In genomic region chr2:88691339-88692183, GRCh38 we compare ENCODE assay signal across 8 cellular contexts. TPM values are rescaled to one million over a fixed set of nuclear protein-coding genes. Genes with fewer than 3 reads are reported as not detected.
A peak's percentile ranks its signal among the peaks of the same experiment; 100 is the strongest.
DNase-seq lines count a peak whose midpoint lies in the region; ATAC-seq and TF ChIP-seq lines count a peak whose summit lies in the region.

RPIA (plus strand) TSS chr2:88691673; CDS start chr2:88691699, 26 bp downstream.

- H3F3A ChIP-seq in SK-N-SH (replicated peaks; ENCODE audit: insufficient read depth): no peaks in the 10 kb centered on the region

- DNase-seq in GM10266 (ENCODE audit: extremely low spot score) (peak; percentile 95), NCI-H1048 (lab: John Stamatoyannopoulos, UW) (peak; percentile 95), SK-N-SH (peak; percentile 97), globus pallidus (ENCODE audit: low spot score) (peak; percentile 98), occipital lobe (lab: John Stamatoyannopoulos, UW) (peak; percentile 98)
- peak; percentile 100 for DNase-seq in activated naive CD4-positive, alpha-beta T cell treated with anti-CD3 and anti-CD28 coated beads, Interleukin-2, amount 50 U/mL, for 16 hours

- TF ChIP-seq EP300 in SK-N-SH (IDR thresholded peaks at IDR 0.05; ENCODE audit: borderline replicate concordance in 1 of 2, low read depth in 1 of 2, low read length in 1 of 2): no peak; a peak in 1 of 4 replicates

- H3K9ac ChIP-seq in SK-N-SH: peak within 1 kb of the TSS; percentile 67

- CTCF ChIA-PET in SK-N-SH (lab: Yijun Ruan, JAX): interaction anchor here (0.6 to 2.5 kb wide), 11 partner anchors 9 to 102 kb away, joined by 3 to 14 read pairs (median 4); no protein-coding TSS in a partner anchor

- peaks cover 0 to 19% of the 10 kb centered on the region in 2 experiments; a peak in 2 of 4 replicates for H3K4me1 ChIP-seq in SK-N-SH (ENCODE audit: control insufficient read depth in 1 of 2, insufficient read depth in 2 of 2, low read depth in 1 of 2, low read length in 1 of 2)

- peak within 1 kb of the TSS; percentile 82 to 97 for H3K4me3 ChIP-seq in SK-N-SH (ENCODE audit: low read depth in 2 of 2, low read length in 1 of 2)

- no peaks in the 10 kb centered on the region for H3K27me3 ChIP-seq in SK-N-SH (ENCODE audit: insufficient read depth)

- peak within 1 kb of the TSS; percentile 94 for H2AFZ ChIP-seq in SK-N-SH (ENCODE audit: low read depth)

- TF ChIP-seq CTCF in GM10266 (IDR thresholded peaks at IDR 0.05; ENCODE audit: control insufficient read depth, insufficient read depth, low read depth, missing control alignments): peak; percentile 72
- peak; percentile 63 for TF ChIP-seq CTCF in SK-N-SH (IDR thresholded peaks at IDR 0.05)

- POLR2A ChIA-PET in SK-N-SH (lab: Yijun Ruan, JAX): no interaction called here

- no peaks in the 10 kb centered on the region for H3K9me2 ChIP-seq in SK-N-SH

- WGBS in SK-N-SH (ENCODE audit: low lambda C conversion rate): under 1% methylated on average over 35 of the region's 71 CpGs

- H3K9me3 ChIP-seq in SK-N-SH: no peaks in the 10 kb centered on the region

- TF ChIP-seq RAD21 in SK-N-SH (IDR thresholded peaks at IDR 0.05; ENCODE audit: low read length): no peak

- H3K36me3 ChIP-seq in SK-N-SH (replicated peaks in 1 of 2; ENCODE audit: control insufficient read depth in 1 of 2, insufficient read depth in 2 of 2, low read length in 1 of 2): no peaks in the 10 kb centered on the region

- H4K20me1 ChIP-seq in SK-N-SH (ENCODE audit: insufficient read depth): no peaks in the 10 kb centered on the region

- peak; percentile 95 for ATAC-seq in HG02588 (IDR thresholded peaks at IDR 0.05; ENCODE audit: unreplicated experiment)

- peak within 1 kb of the TSS; percentile 92 for H3K4me2 ChIP-seq in SK-N-SH

- peaks cover 52% of the 10 kb centered on the region for H3K79me2 ChIP-seq in SK-N-SH (ENCODE audit: insufficient read depth)

- H3K27ac ChIP-seq in SK-N-SH (ENCODE audit: low read depth in 2 of 2, low read length in 1 of 2): peak within 1 kb of the TSS; percentile 56 to 81; a peak in 3 of 4 replicates
- peak within 1 kb of the TSS; percentile 36 for H3K27ac ChIP-seq in temporal lobe (ENCODE audit: low read depth, low read length)

TF ChIP-seq in SK-N-SH, 30 proteins besides CTCF, POLR2A, EP300 and RAD21 (continues in another document):
- TF ChIP-seq NFIC (IDR thresholded peaks at IDR 0.05; ENCODE audit: borderline replicate concordance) (no peak), FOXJ3 (CRISPR knock-in tag; IDR thresholded peaks at IDR 0.05) (no peak), CHD2 (IDR thresholded peaks at IDR 0.05; ENCODE audit: low read length, partially characterized antibody) (peak; percentile 97), SIN3A (IDR thresholded peaks at IDR 0.05; ENCODE audit: borderline replicate concordance, low read depth, low read length) (no peak; the same call in 1 of the 2 replicates), YY1 (IDR thresholded peaks at IDR 0.05; ENCODE audit: low read depth) (peak; percentile 65; the same call in 1 of the 2 replicates), TAF1 (IDR thresholded peaks at IDR 0.05; ENCODE audit: borderline replicate concordance, low read depth, low read length) (peak; percentile 74; the same call in 1 of the 2 replicates), RXRA (IDR thresholded peaks at IDR 0.05; ENCODE audit: borderline replicate concordance, low read depth) (no peak), JUND (IDR thresholded peaks at IDR 0.05) (no peak), POLR2AphosphoS5 (IDR thresholded peaks at IDR 0.05; ENCODE audit: low read depth, low read length) (peak; percentile 75), REST (IDR thresholded peaks at IDR 0.05; ENCODE audit: low read depth, low read length) (no peak), FOXM1 (IDR thresholded peaks at IDR 0.05; ENCODE audit: low read depth) (no peak), FOSL2 (IDR thresholded peaks at IDR 0.05; ENCODE audit: borderline replicate concordance, low read depth) (no peak), USF1 (IDR thresholded peaks at IDR 0.05; ENCODE audit: borderline replicate concordance, low read depth) (no peak; the same call in 1 of the 2 replicates), EZH2phosphoT487 (IDR thresholded peaks at IDR 0.05; ENCODE audit: borderline replicate concordance, low read depth) (no peak), TEAD4 (IDR thresholded peaks at IDR 0.05; ENCODE audit: borderline replicate concordance, insufficient read depth) (peak; percentile 39; the same call in 1 of the 2 replicates), MEF2A (IDR thresholded peaks at IDR 0.05; ENCODE audit: borderline replicate concordance, low read depth) (no peak), ZBTB33 (IDR thresholded peaks at IDR 0.05; ENCODE audit: borderline replicate concordance, low read depth) (peak; percentile 87), MXI1 (IDR thresholded peaks at IDR 0.05; ENCODE audit: low read depth, low read length) (peak; percentile 96), ELF1 (IDR thresholded peaks at IDR 0.05) (peak; percentile 90), NRF1 (IDR thresholded peaks at IDR 0.05; ENCODE audit: low read depth, low read length) (peak; percentile 73), RCOR1 (IDR thresholded peaks at IDR 0.05; ENCODE audit: low read length) (no peak), MAX (IDR thresholded peaks at IDR 0.05; ENCODE audit: low read depth) (peak; percentile 96), SMC3 (IDR thresholded peaks at IDR 0.05; ENCODE audit: low read depth, low read length) (no peak)
- TF ChIP-seq, protein P1, sequence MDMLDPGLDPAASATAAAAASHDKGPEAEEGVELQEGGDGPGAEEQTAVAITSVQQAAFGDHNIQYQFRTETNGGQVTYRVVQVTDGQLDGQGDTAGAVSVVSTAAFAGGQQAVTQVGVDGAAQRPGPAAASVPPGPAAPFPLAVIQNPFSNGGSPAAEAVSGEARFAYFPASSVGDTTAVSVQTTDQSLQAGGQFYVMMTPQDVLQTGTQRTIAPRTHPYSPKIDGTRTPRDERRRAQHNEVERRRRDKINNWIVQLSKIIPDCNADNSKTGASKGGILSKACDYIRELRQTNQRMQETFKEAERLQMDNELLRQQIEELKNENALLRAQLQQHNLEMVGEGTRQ (IDR thresholded peaks at IDR 0.05; ENCODE audit: borderline replicate concordance, low read depth, low read length): no peak

RNA-seq across cellular contexts. Expression of gene RPIA, which starts in this region (rescaled TPM):
- polyA plus RNA-seq in SK-N-SH (2012; rRNA removed): 16.0 and 17.4 TPM in 2 replicates
- 19.5 and 20.8 TPM in 2 replicates for polyA plus RNA-seq in SK-N-SH (2012; cell fraction: cytosol; rRNA removed)
- 6.3 and 7.3 TPM in 2 replicates for polyA plus RNA-seq in SK-N-SH (2012; cell fraction: nucleus; rRNA removed)
- 10.5 TPM for total RNA-seq in occipital lobe
- total RNA-seq in temporal lobe: 8.1 TPM

Comparison
In these comparisons a context has a peak if more than half of its experiments do, and no peak if none do; other contexts are left out.
1. Peak in every context shown above with its lines: DNase-seq, ATAC-seq, H3K4me3 ChIP-seq and H3K27ac ChIP-seq.